ENCODE assay signal across 11 cellular contexts in genomic region chr19:39319892-39320168, GRCh38. TPM values are rescaled to one million over a fixed set of nuclear protein-coding genes. Genes with fewer than 3 reads are reported as not detected.
A peak's percentile ranks its signal among the peaks of the same experiment; 100 is the strongest.
DNase-seq lines count a peak whose midpoint lies in the region; ATAC-seq, FAIRE-seq and TF ChIP-seq lines count a peak whose summit lies in the region.
"Had no signal": no experiment of that assay in that cellular context is flagged by ENCODE, and none has a peak within 500 bp of the region (broad histone marks: within the 10 kb centered on the region; RNA-seq: fewer than 3 reads in every experiment).

No MANE protein-coding gene starts in this region.

- peak overlapping the region; percentile 94 for H3K27ac ChIP-seq in WERI-Rb-1
- no peak overlapping the region for H3K27ac ChIP-seq in hepatocyte
- H3K27ac ChIP-seq in thymus (ENCODE audit: low read depth): no peak overlapping the region

- H3K4me2 ChIP-seq in hepatocyte: peak overlapping the region; percentile 99

- H3K27me3 ChIP-seq in WERI-Rb-1 (ENCODE audit: insufficient read depth, low read depth, severe bottlenecking) (no peaks in the 10 kb centered on the region), hepatocyte (no peaks in the 10 kb centered on the region), thymus (ENCODE audit: control insufficient read depth, insufficient read depth) (no peaks in the 10 kb centered on the region)
- H3K27me3 ChIP-seq: upper lobe of left lung had no signal

- no peak for TF ChIP-seq CTCF in WERI-Rb-1 (IDR thresholded peaks at IDR 0.05; ENCODE audit: low read depth, low read length)
- TF ChIP-seq CTCF in hepatocyte (IDR thresholded peaks at IDR 0.05; ENCODE audit: poor library complexity): no peak

- peaks cover 2% of the 10 kb centered on the region for H3K36me3 Mint-ChIP-seq in activated naive CD4-positive, alpha-beta T cell treated with anti-CD3 and anti-CD28 coated beads for 36 hours (ENCODE audit: low read depth)

- intact Hi-C loops in activated naive CD4-positive, alpha-beta T cell treated with anti-CD3 and anti-CD28 coated beads for 36 hours (cut with micrococcal nuclease): no loop called here

- H3K9me3 ChIP-seq in WERI-Rb-1 (ENCODE audit: severe bottlenecking) (no peaks in the 10 kb centered on the region), hepatocyte (ENCODE audit: low read depth) (no peaks in the 10 kb centered on the region), thymus (ENCODE audit: control insufficient read depth) (no peaks in the 10 kb centered on the region)
- H3K9me3 ChIP-seq: upper lobe of left lung had no signal

- H3K79me2 ChIP-seq in hepatocyte: no peaks in the 10 kb centered on the region

- no peak for ATAC-seq in HG02610 (IDR thresholded peaks at IDR 0.05; ENCODE audit: unreplicated experiment)

- no CpG with 5 or more reads among the region's 10 CpGs for WGBS in hepatocyte (ENCODE audit: low lambda C conversion rate, missing lambda C conversion rate)
- WGBS in thymus: 63% methylated on average over 10 of the region's 10 CpGs

- H3K4me1 Mint-ChIP-seq in activated naive CD4-positive, alpha-beta T cell treated with anti-CD3 and anti-CD28 coated beads for 36 hours (ENCODE audit: low read depth): peaks cover 24% of the 10 kb centered on the region

- CTCF ChIA-PET in activated naive CD4-positive, alpha-beta T cell treated with anti-CD3 and anti-CD28 coated beads for 36 hours (lab: Charles Lee): no interaction called here

- no peak for DNase-seq in activated naive CD4-positive, alpha-beta T cell treated with anti-CD3 and anti-CD28 coated beads for 36 hours
- no peak for DNase-seq in activated naive CD4-positive, alpha-beta T cell (lab: John Stamatoyannopoulos, UW)
- DNase-seq in WERI-Rb-1: peak; percentile 94
- no peak for DNase-seq in hepatocyte (ENCODE audit: low spot score)
- no peak for DNase-seq in DMS79 (lab: John Stamatoyannopoulos, UW)
- DNase-seq in GM12891 (ENCODE audit: insufficient read length, low spot score): no peak
- DNase-seq: Kasumi-1 had no signal

- no peak overlapping the region for H3K27ac Mint-ChIP-seq in activated naive CD4-positive, alpha-beta T cell treated with anti-CD3 and anti-CD28 coated beads for 36 hours

- H4K20me1 ChIP-seq in hepatocyte (ENCODE audit: insufficient read depth, poor library complexity, severe bottlenecking): no peaks in the 10 kb centered on the region

- H3K9me2 ChIP-seq in hepatocyte (replicated peaks; ENCODE audit: insufficient read depth): no peaks in the 10 kb centered on the region

- H3K4me3 ChIP-seq in WERI-Rb-1 (ENCODE audit: low read depth, low read length) (peak overlapping the region; percentile 87), hepatocyte (peak overlapping the region; percentile 52), thymus (ENCODE audit: low read length) (peak overlapping the region; percentile 70)

- no peaks in the 10 kb centered on the region for H3K27me3 Mint-ChIP-seq in activated naive CD4-positive, alpha-beta T cell treated with anti-CD3 and anti-CD28 coated beads for 36 hours (ENCODE audit: low read depth)

- peaks cover 4% of the 10 kb centered on the region for H3K4me1 ChIP-seq in hepatocyte (ENCODE audit: insufficient read depth)
- peaks cover 9% of the 10 kb centered on the region for H3K4me1 ChIP-seq in thymus (ENCODE audit: control insufficient read depth, insufficient read depth, low read length)

- H3K36me3 ChIP-seq in WERI-Rb-1 (peaks cover 46% of the 10 kb centered on the region), hepatocyte (replicated peaks; ENCODE audit: insufficient read depth, low read depth) (no peaks in the 10 kb centered on the region), thymus (ENCODE audit: control insufficient read depth, insufficient read depth) (peaks cover 16% of the 10 kb centered on the region)

- H2AFZ ChIP-seq in hepatocyte: peak overlapping the region; percentile 78

- no peaks in the 10 kb centered on the region for H3K9me3 Mint-ChIP-seq in activated naive CD4-positive, alpha-beta T cell treated with anti-CD3 and anti-CD28 coated beads for 36 hours

- no peak for TF ChIP-seq POLR2A in GM12891 (IDR thresholded peaks at IDR 0.05; ENCODE audit: low read depth, low read length)

- no peak for FAIRE-seq in GM12891 (lab: Jason Lieb, UNC)
- FAIRE-seq: TTC549 had no signal

- H3K4me3 Mint-ChIP-seq in activated naive CD4-positive, alpha-beta T cell treated with anti-CD3 and anti-CD28 coated beads for 36 hours: peak overlapping the region; percentile 60

TF ChIP-seq in GM12891, 5 proteins besides CTCF, POLR2A, EP300 and RAD21:
- TF ChIP-seq TAF1 (IDR thresholded peaks at IDR 0.05; ENCODE audit: low read depth, low read length): no peak
- TF ChIP-seq SPI1 (IDR thresholded peaks at IDR 0.05; ENCODE audit: low read depth, low read length): no peak
TF ChIP-seq in GM12891: peak in this region for 0.

RNA-seq across cellular contexts. Expression of gene LRFN1, which starts 0.8 kb away (rescaled TPM):
- 1 to 10 TPM; 5.0 to 5.3 TPM for total RNA-seq in activated naive CD4-positive, alpha-beta T cell treated with anti-CD3 and anti-CD28 coated beads for 36 hours
- 1.1 and 2.4 TPM in 2 replicates for total RNA-seq in hepatocyte
- polyA plus RNA-seq in hepatocyte: 5.6 and 6.1 TPM in 2 replicates
- 2.6 TPM for polyA plus RNA-seq in thymus
- 0.60 TPM for polyA plus RNA-seq in GM12891 (2012; ENCODE audit: low read depth, missing spikeins)

RNA-seq across cellular contexts. Expression of gene GMFG, which starts 16.0 kb away (rescaled TPM):
- total RNA-seq in activated naive CD4-positive, alpha-beta T cell treated with anti-CD3 and anti-CD28 coated beads for 36 hours: 100 to 1,000 TPM; 331 to 332 TPM
- 0.32 TPM in 1 of 2 replicates, not detected in the other for total RNA-seq in hepatocyte
- 0.86 and 2.9 TPM in 2 replicates for polyA plus RNA-seq in hepatocyte
- polyA plus RNA-seq in thymus: 531 TPM
- 296 TPM for polyA plus RNA-seq in GM12891 (2012; ENCODE audit: low read depth, missing spikeins)

RNA-seq across cellular contexts. Expression of gene SAMD4B, which starts 22.4 kb away (rescaled TPM):
- total RNA-seq in activated naive CD4-positive, alpha-beta T cell treated with anti-CD3 and anti-CD28 coated beads for 36 hours: 10 to 100 TPM; 33.0 to 35.8 TPM
- total RNA-seq in hepatocyte: 39.2 and 54.8 TPM in 2 replicates
- 61.0 and 66.5 TPM in 2 replicates for polyA plus RNA-seq in hepatocyte
- 64.9 TPM for polyA plus RNA-seq in thymus
- 23.9 TPM for polyA plus RNA-seq in GM12891 (2012; ENCODE audit: low read depth, missing spikeins)

RNA-seq across cellular contexts. Expression of gene IFNL1, which starts 23.6 kb away (rescaled TPM):
- total RNA-seq in activated naive CD4-positive, alpha-beta T cell treated with anti-CD3 and anti-CD28 coated beads for 36 hours: 1 to 10 TPM in 1 of 2 experiments, under 1 TPM in 1; 0.91 to 1.0 TPM
- not detected in 2 replicates for total RNA-seq in hepatocyte
- not detected in 2 replicates for polyA plus RNA-seq in hepatocyte
- 0.21 TPM for polyA plus RNA-seq in thymus
- not detected for polyA plus RNA-seq in GM12891 (2012; ENCODE audit: low read depth, missing spikeins)
- total RNA-seq: upper lobe of left lung had no signal

RNA-seq across cellular contexts. Expression of gene IFNL2, which starts 51.6 kb away (rescaled TPM):
- total RNA-seq in activated naive CD4-positive, alpha-beta T cell treated with anti-CD3 and anti-CD28 coated beads for 36 hours: under 1 TPM; 0.69 to 0.93 TPM
- not detected in 2 replicates for total RNA-seq in hepatocyte
- polyA plus RNA-seq in hepatocyte (not detected in 2 replicates), thymus (0.07 TPM)
- not detected for polyA plus RNA-seq in GM12891 (2012; ENCODE audit: low read depth, missing spikeins)
- total RNA-seq: upper lobe of left lung had no signal

Comparison
In these comparisons a context has a peak if more than half of its experiments do, and no peak if none do; other contexts are left out.
1. RNA of gene GMFG, which starts 16.0 kb away (total RNA-seq): 331 to 332 TPM in activated naive CD4-positive, alpha-beta T cell treated with anti-CD3 and anti-CD28 coated beads for 36 hours; 0.32 TPM in hepatocyte; every median in the first group is over 100 times any median in the second.
2. Peak in every context shown above with its lines, with median percentiles within 50 percentile points of each other: H3K4me3 ChIP-seq.